19 cellular contexts compared by ENCODE assay signal in the genomic region with DNA sequence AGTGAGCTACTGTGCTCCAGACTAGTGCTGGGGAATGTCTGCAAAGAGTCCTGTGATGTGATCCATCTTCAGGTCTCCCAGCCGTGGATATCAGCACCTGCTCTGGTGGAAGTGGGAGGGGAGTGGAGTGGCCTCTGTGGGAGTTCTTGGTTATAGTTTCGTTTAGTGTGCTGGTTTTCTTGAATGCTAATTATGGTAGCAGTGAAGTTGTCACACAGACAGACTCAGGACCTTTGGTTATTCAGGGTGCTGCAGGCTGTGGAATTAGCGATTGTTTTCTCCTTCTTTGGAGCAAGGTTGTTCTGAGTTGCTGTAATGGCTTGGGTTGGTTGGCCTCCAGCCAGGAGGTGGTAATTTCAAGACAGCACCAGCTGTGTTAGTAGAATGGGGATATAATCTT.
DNase-seq lines count a peak whose midpoint lies in the region; ATAC-seq lines count a peak whose summit lies in the region.
"Had no signal": no experiment of that assay in that cellular context is flagged by ENCODE, and none has a peak within 500 bp of the region (broad histone marks: within the 10 kb centered on the region; RNA-seq: fewer than 3 reads in every experiment).

No MANE protein-coding gene starts in this region.

- H3K4me3 ChIP-seq in mesenchymal stem cell (ENCODE audit: insufficient read depth in 1 of 2, low read depth in 1 of 2, low read length in 2 of 2): no peak overlapping the region
- H3K4me3 ChIP-seq: A549 had no signal

- H3K18ac ChIP-seq in mesenchymal stem cell (ENCODE audit: low read depth in 1 of 2, low read length in 2 of 2): no peak overlapping the region

- no peaks in the 10 kb centered on the region for H3K27me3 ChIP-seq in mesenchymal stem cell (ENCODE audit: control insufficient read depth in 1 of 2, insufficient read depth in 1 of 2, low read length in 2 of 2)

- no peaks in the 10 kb centered on the region for H3K4me1 ChIP-seq in mesenchymal stem cell (ENCODE audit: control insufficient read depth, insufficient read depth, low read depth, low read length)

- no peak overlapping the region for H3K14ac ChIP-seq in mesenchymal stem cell (ENCODE audit: low read length in 2 of 2)

- intact Hi-C loops in left cardiac atrium (cut with DNase I): no loop called here

- H3K36me3 ChIP-seq in mesenchymal stem cell (ENCODE audit: control insufficient read depth in 1 of 2, insufficient read depth in 2 of 2, low read depth in 1 of 2, low read length in 2 of 2): no peaks in the 10 kb centered on the region

- no peak overlapping the region for H3K27ac ChIP-seq in mesenchymal stem cell (ENCODE audit: low read length, poor library complexity, severe bottlenecking)
- H3K27ac ChIP-seq: A549 had no signal

- no peak overlapping the region for H4K8ac ChIP-seq in mesenchymal stem cell (ENCODE audit: low read length)

- no peak overlapping the region for H2AFZ ChIP-seq in mesenchymal stem cell (ENCODE audit: low read depth, low read length)

- H3K9ac ChIP-seq in mesenchymal stem cell (ENCODE audit: low read length): no peak overlapping the region

- 65% methylated on average over 3 of the region's 3 CpGs for WGBS in mesenchymal stem cell

- no peak overlapping the region for H3K4ac ChIP-seq in mesenchymal stem cell (ENCODE audit: low read depth in 1 of 2, low read length in 2 of 2)

- peak; percentile 63 for ATAC-seq in GM21717 (IDR thresholded peaks at IDR 0.05; ENCODE audit: unreplicated experiment)
- ATAC-seq in HG03039 (IDR thresholded peaks at IDR 0.05; ENCODE audit: unreplicated experiment): peak; percentile 59
- ATAC-seq in HG02610 (IDR thresholded peaks at IDR 0.05; ENCODE audit: unreplicated experiment): no peak
- ATAC-seq in left cardiac atrium: no peak
- ATAC-seq: A549, HCT116, Panc1, T-cell had no signal

- no peak overlapping the region for H2BK15ac ChIP-seq in mesenchymal stem cell (ENCODE audit: low read depth, poor library complexity, severe bottlenecking)

- H2BK5ac ChIP-seq in mesenchymal stem cell (ENCODE audit: low read depth, low read length, poor library complexity, severe bottlenecking): no peak overlapping the region

- no peaks in the 10 kb centered on the region for H3K79me1 ChIP-seq in mesenchymal stem cell (replicated peaks; ENCODE audit: low read length, poor library complexity, severe bottlenecking)

- no peak overlapping the region for H2BK120ac ChIP-seq in mesenchymal stem cell (ENCODE audit: low read depth, low read length)

- H3K4me2 ChIP-seq in mesenchymal stem cell (ENCODE audit: low read length, poor library complexity, severe bottlenecking): no peak overlapping the region
- H3K4me2 ChIP-seq: A549 had no signal

- peak overlapping the region; percentile 12 for H4K91ac ChIP-seq in mesenchymal stem cell (ENCODE audit: low read length)

- no peak overlapping the region for H2AK5ac ChIP-seq in mesenchymal stem cell (ENCODE audit: low read length, severe bottlenecking)

- no peak overlapping the region for H3K23ac ChIP-seq in mesenchymal stem cell (ENCODE audit: low read length in 2 of 2)

- H2BK12ac ChIP-seq in mesenchymal stem cell (ENCODE audit: low read length in 2 of 2): no peak overlapping the region

- peak; percentile 11 for DNase-seq in MV-4-11 (lab: John Stamatoyannopoulos, UW)
- DNase-seq in mesenchymal stem cell: no peak
- DNase-seq in stimulated activated naive CD4-positive, alpha-beta T cell (lab: John Stamatoyannopoulos, UW): no peak
- no peak for DNase-seq in left cardiac atrium
- DNase-seq: CD4-positive, CD25-positive, alpha-beta regulatory T cell; DMS79; Karpas-422; NCI-H1092; NCI-H1436 treated with DMSO at 0.1 percent for 48 hours; NCI-H1930; NCI-H2227 treated with DMSO at 0.1 percent for 48 hours; NCI-H510A; T-cell had no signal

- H3K9me3 ChIP-seq in mesenchymal stem cell (ENCODE audit: control insufficient read depth, low read length): peaks cover 18% of the 10 kb centered on the region
- H3K9me3 ChIP-seq: A549 had no signal

Comparison
In these comparisons a context has a peak if more than half of its experiments do, and no peak if none do; other contexts are left out.
1. ATAC-seq: peak in GM21717 (single experiment) and HG03039 (single experiment); none in HG02610 (single experiment) and left cardiac atrium (0 of 2).